1 cellular context compared by ENCODE assay signal in genomic region chr1:201708085-201708512, GRCh38.
A peak's percentile ranks its signal among the peaks of the same experiment; 100 is the strongest.
TF ChIP-seq lines count a peak whose summit lies in the region.

No MANE protein-coding gene starts in this region.

TF ChIP-seq in K562, 482 proteins besides CTCF, POLR2A, EP300 and RAD21 (continued from another document):
- TF ChIP-seq CHD7 (IDR thresholded peaks at IDR 0.05; ENCODE audit: low read depth, low read length) (no peak), NUFIP1 (IDR thresholded peaks at IDR 0.05; ENCODE audit: partially characterized antibody) (no peak), ZNF143 (CRISPR knock-in tag; IDR thresholded peaks at IDR 0.05) (peak; percentile 75), CEBPG (CRISPR knock-in tag; IDR thresholded peaks at IDR 0.05) (0 out of 2 replicates have a peak, but pooled peaks have one; percentile 3), CEBPG (tag; conservative IDR thresholded peaks at IDR 0.05 in 1 of 2, IDR thresholded peaks at IDR 0.05 in 1 of 2) (no peak), RCOR1 (IDR thresholded peaks at IDR 0.05; ENCODE audit: borderline replicate concordance in 1 of 2, low read depth in 2 of 2, low read length in 2 of 2) (0 out of 4 replicates have a peak, but pooled peaks of 1 of the 2 experiments have one; percentile 4)
TF ChIP-seq in K562: peak in this region for 4.
